In the genomic region with DNA sequence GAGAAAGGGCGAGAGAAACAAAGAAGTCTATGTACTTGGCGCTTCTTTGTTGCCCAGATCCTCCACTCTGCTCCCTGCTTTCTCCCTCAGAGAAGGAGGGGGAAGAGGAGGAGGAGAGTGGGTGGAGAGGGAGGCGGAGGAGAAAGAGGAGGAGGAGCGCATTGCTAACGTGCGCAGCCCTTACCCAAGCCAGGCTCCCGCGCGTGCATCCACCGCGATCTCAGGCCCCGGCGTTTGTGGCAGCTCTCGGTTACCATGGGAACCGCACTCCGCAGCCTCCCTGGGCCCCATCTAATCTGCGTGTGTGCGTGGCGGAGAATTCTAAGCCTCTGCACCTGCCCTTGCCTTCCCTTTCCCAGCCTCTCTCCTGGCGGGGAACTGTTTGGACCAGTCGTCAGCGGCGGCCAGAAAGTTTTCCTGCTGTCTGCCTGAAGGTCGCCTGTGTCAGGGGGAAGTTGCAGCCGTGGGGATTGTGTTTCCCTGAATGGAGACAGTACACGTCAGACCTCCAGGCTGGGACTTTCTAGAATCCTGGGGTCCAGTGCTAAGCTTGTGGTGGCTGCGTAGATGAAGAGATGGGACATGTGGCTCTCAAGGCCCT, we compare ENCODE assay signal across 9 cellular contexts. TPM values are rescaled to one million over a fixed set of nuclear protein-coding genes. Genes with fewer than 3 reads are reported as not detected.
DNase-seq lines count a peak whose midpoint lies in the region; ATAC-seq, FAIRE-seq and TF ChIP-seq lines count a peak whose summit lies in the region.
"Had no signal": no experiment of that assay in that cellular context is flagged by ENCODE, and none has a peak within 500 bp of the region (broad histone marks: within the 10 kb centered on the region; RNA-seq: fewer than 3 reads in every experiment).

TSS of gene ERICH6B (minus strand) at position 239 of the 601 bp plus-strand sequence. CDS start 18,734 bp downstream, outside the sequence.

- in situ Hi-C loops in K562 (cut with MboI): no loop called here

- H3K4me1 ChIP-seq in K562 (replicated peaks in 1 of 2; ENCODE audit: control insufficient read depth in 2 of 2, insufficient read depth in 2 of 2, low read length in 2 of 2): peaks cover 0 to 3% of the 10 kb centered on the region in 2 experiments; a peak in 1 of 5 replicates
- H3K4me1 ChIP-seq in upper lobe of left lung: peaks cover 0 to 9% (median 4%) of the 10 kb centered on the region in 4 donors
- H3K4me1 ChIP-seq in colonic mucosa: no peaks in the 10 kb centered on the region

- H3K9me1 ChIP-seq in K562 (ENCODE audit: control insufficient read depth, insufficient read depth, low read length): no peaks in the 10 kb centered on the region

- CTCF ChIA-PET in AG04449 (lab: Yijun Ruan, JAX): interaction anchor here (1.0 to 1.7 kb wide), 2 partner anchors 10 to 511 kb away, joined by 3 read pairs; no protein-coding TSS in a partner anchor
- CTCF ChIA-PET in K562 (lab: Yijun Ruan, JAX; ENCODE audit: low intra/inter-chr PET ratio): no interaction called here

- H3K4me3 ChIP-seq in AG04449 (ENCODE audit: low read depth, low read length) (peak within 1 kb of the TSS; percentile 20), K562 (no peak within 1 kb of the TSS), upper lobe of left lung (peak within 1 kb of the TSS in 2 of 4 donors; percentile 11 to 27), colonic mucosa (no peak within 1 kb of the TSS)

- no peaks in the 10 kb centered on the region for H3K36me3 ChIP-seq in K562 (ENCODE audit: control insufficient read depth, insufficient read depth, low read length)
- no peaks in the 10 kb centered on the region for H3K36me3 ChIP-seq in upper lobe of left lung
- H3K36me3 ChIP-seq in colonic mucosa: no peaks in the 10 kb centered on the region

- no peak for FAIRE-seq in K562 (lab: Jason Lieb, UNC)

- H3K79me2 ChIP-seq in K562 (ENCODE audit: control insufficient read depth, insufficient read depth, low read length): no peaks in the 10 kb centered on the region

- 1% methylated on average over 19 of the region's 27 CpGs for WGBS in K562 (ENCODE audit: insufficient coverage, low coverage, missing lambda C conversion rate)
- 10 to 14% methylated on average over 18 to 27 of the region's 27 CpGs for WGBS in upper lobe of left lung, 2 donors

- no peak within 1 kb of the TSS for H2AFZ ChIP-seq in K562 (ENCODE audit: low read depth, low read length)

- intact Hi-C loops in K562 (cut with micrococcal nuclease): no loop called here
- intact Hi-C loops in colonic mucosa (cut with DNase I): no loop called here

- H3K9me3 ChIP-seq in K562 (replicated peaks; ENCODE audit: control insufficient read depth, insufficient read depth, low read depth, low read length) (no peaks in the 10 kb centered on the region), upper lobe of left lung (no peaks in the 10 kb centered on the region), colonic mucosa (no peaks in the 10 kb centered on the region)

- BruUV-seq in K562 (replicated peaks; lab: Mats Ljungman, UMichigan): no TSS peak

- no peak for TF ChIP-seq RAD21 in K562 (CRISPR knock-in tag; conservative IDR thresholded peaks at IDR 0.05 in 1 of 2, IDR thresholded peaks at IDR 0.05 in 1 of 2)

- no peak within 1 kb of the TSS for H3K9ac ChIP-seq in K562 (ENCODE audit: insufficient read depth in 1 of 2, low read depth in 2 of 2, low read length in 2 of 2)
- no peak within 1 kb of the TSS for H3K9ac ChIP-seq in colonic mucosa (ENCODE audit: low read depth in 2 of 2, low read length in 2 of 2)

- POLR2A ChIA-PET in AG04449 (lab: Yijun Ruan, JAX) (no interaction called here), K562 (lab: Yijun Ruan, JAX) (interaction anchor here (0.6 kb wide), 1 partner anchor 18 kb away, joined by 3 read pairs; no protein-coding TSS in a partner anchor)

- H4K20me1 ChIP-seq in K562 (replicated peaks; ENCODE audit: control insufficient read depth, insufficient read depth, low read length): no peaks in the 10 kb centered on the region

- H3K27ac ChIP-seq in K562 (ENCODE audit: extremely low read depth, low read depth, low read length) (no peak within 1 kb of the TSS), upper lobe of left lung (no peak within 1 kb of the TSS), colonic mucosa (no peak within 1 kb of the TSS)

- no peak for DNase-seq in AG04449 (ENCODE audit: low read depth, low spot score)
- DNase-seq in MV-4-11 (lab: John Stamatoyannopoulos, UW): peak; percentile 36
- peak in 1 of 4 experiments; percentile 1 for DNase-seq in K562 (ENCODE audit: extremely low read depth in 1 of 4, low spot score in 3 of 4)
- peak; percentile 35 for DNase-seq in kidney tubule cell (ENCODE audit: low spot score)
- DNase-seq in upper lobe of left lung: peak in 1 of 2 donors; percentile 69
- no peak for DNase-seq in activated CD4-positive, CD25-positive, alpha-beta regulatory T cell treated with anti-CD3 and anti-CD28 coated beads, Interleukin-2, amount 50 U/mL, for 72 hours
- DNase-seq in A172 (ENCODE audit: low spot score): no peak
- no peak for DNase-seq in colonic mucosa

- H3K27me3 ChIP-seq in K562 (ENCODE audit: control insufficient read depth in 2 of 2, insufficient read depth in 2 of 2, low read length in 2 of 2) (peaks cover 3 to 8% of the 10 kb centered on the region in 2 experiments; a peak in 3 of 5 replicates), upper lobe of left lung (no peaks in the 10 kb centered on the region), colonic mucosa (no peaks in the 10 kb centered on the region)

- TF ChIP-seq EP300 in K562 (IDR thresholded peaks at IDR 0.05; ENCODE audit: low read length) (no peak), upper lobe of left lung (IDR thresholded peaks at IDR 0.05) (no peak)

- no peak for TF ChIP-seq POLR2A in K562 (conservative IDR thresholded peaks at IDR 0.05)
- TF ChIP-seq POLR2A in upper lobe of left lung (IDR thresholded peaks at IDR 0.05): no peak

- ATAC-seq in K562 (peak; percentile 66), upper lobe of left lung (ENCODE audit: low FRiP score in 2 of 2) (peak; percentile 31 to 49)

- no peak within 1 kb of the TSS for H3K4me2 ChIP-seq in K562 (ENCODE audit: insufficient read depth, low read length)

- TF ChIP-seq CTCF in AG04449 (IDR thresholded peaks at IDR 0.05; ENCODE audit: insufficient read depth, low read length, missing control alignments): no peak
- TF ChIP-seq CTCF in K562 (IDR thresholded peaks at IDR 0.05 in 2 of 3, conservative IDR thresholded peaks at IDR 0.05 in 1 of 3; ENCODE audit: insufficient read depth in 2 of 3, low read depth in 1 of 3, low read length in 3 of 3): no peak
- TF ChIP-seq CTCF in upper lobe of left lung (IDR thresholded peaks at IDR 0.05): no peak
- TF ChIP-seq CTCF in colonic mucosa (IDR thresholded peaks at IDR 0.05): no peak

TF ChIP-seq in K562, 482 proteins besides CTCF, POLR2A, EP300 and RAD21 (continues in another document):
- TF ChIP-seq, protein P1, sequence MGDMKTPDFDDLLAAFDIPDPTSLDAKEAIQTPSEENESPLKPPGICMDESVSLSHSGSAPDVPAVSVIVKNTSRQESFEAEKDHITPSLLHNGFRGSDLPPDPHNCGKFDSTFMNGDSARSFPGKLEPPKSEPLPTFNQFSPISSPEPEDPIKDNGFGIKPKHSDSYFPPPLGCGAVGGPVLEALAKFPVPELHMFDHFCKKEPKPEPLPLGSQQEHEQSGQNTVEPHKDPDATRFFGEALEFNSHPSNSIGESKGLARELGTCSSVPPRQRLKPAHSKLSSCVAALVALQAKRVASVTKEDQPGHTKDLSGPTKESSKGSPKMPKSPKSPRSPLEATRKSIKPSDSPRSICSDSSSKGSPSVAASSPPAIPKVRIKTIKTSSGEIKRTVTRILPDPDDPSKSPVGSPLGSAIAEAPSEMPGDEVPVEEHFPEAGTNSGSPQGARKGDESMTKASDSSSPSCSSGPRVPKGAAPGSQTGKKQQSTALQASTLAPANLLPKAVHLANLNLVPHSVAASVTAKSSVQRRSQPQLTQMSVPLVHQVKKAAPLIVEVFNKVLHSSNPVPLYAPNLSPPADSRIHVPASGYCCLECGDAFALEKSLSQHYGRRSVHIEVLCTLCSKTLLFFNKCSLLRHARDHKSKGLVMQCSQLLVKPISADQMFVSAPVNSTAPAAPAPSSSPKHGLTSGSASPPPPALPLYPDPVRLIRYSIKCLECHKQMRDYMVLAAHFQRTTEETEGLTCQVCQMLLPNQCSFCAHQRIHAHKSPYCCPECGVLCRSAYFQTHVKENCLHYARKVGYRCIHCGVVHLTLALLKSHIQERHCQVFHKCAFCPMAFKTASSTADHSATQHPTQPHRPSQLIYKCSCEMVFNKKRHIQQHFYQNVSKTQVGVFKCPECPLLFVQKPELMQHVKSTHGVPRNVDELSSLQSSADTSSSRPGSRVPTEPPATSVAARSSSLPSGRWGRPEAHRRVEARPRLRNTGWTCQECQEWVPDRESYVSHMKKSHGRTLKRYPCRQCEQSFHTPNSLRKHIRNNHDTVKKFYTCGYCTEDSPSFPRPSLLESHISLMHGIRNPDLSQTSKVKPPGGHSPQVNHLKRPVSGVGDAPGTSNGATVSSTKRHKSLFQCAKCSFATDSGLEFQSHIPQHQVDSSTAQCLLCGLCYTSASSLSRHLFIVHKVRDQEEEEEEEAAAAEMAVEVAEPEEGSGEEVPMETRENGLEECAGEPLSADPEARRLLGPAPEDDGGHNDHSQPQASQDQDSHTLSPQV (IDR thresholded peaks at IDR 0.05): no peak
- no peak for TF ChIP-seq NR1H2 (CRISPR knock-in tag; IDR thresholded peaks at IDR 0.05)
- TF ChIP-seq RFX1 (IDR thresholded peaks at IDR 0.05): peak; percentile 78
- TF ChIP-seq SMC3 (conservative IDR thresholded peaks at IDR 0.05; ENCODE audit: insufficient read depth, low read depth, low read length): no peak
- TF ChIP-seq KDM5B (IDR thresholded peaks at IDR 0.05; ENCODE audit: insufficient replicate concordance, low read depth, low read length): no peak

RNA-seq across cellular contexts. Expression of gene ERICH6B, which starts in this region (rescaled TPM):
- not detected in 2 replicates for total RNA-seq in K562 (2011; cell fraction: chromatin; rRNA removed; ENCODE audit: low replicate concordance)
- not detected in 2 replicates for total RNA-seq in K562 (2011; cell fraction: nucleolus; rRNA removed)
- not detected in 2 replicates for total RNA-seq in K562 (2011; cell fraction: nucleoplasm; rRNA removed)
- total RNA-seq in K562 (2014; rRNA removed) (not detected in 2 replicates), K562 (2014; rRNA removed; fragmentation: Illumina TruSeq; extraction: Trizol) (not detected in 2 replicates), K562 (2015; rRNA removed; fragmentation: Illumina TruSeq; extraction: Trizol) (not detected in 2 replicates), K562 (2021) (not detected in 2 replicates), upper lobe of left lung (not detected), colonic mucosa (not detected)
- polyA plus RNA-seq in K562 (2011; rRNA removed) (not detected in 2 replicates), K562 (2014; fragmentation: Illumina TruSeq; extraction: Trizol) (not detected in 2 replicates), K562 (2014; fragmentation: Nextera tagmentation; extraction: Ambion mirVana) (not detected), K562 (2014; rRNA removed) (not detected in 2 replicates)
- not detected in 2 replicates for polyA plus RNA-seq in K562 (2011; cell fraction: cytosol; rRNA removed)
- not detected in 2 replicates for polyA plus RNA-seq in K562 (2011; cell fraction: nucleus; rRNA removed)
- polyA plus RNA-seq in K562 (2012): 0.19 TPM in 1 of 2 replicates, not detected in the other
- polyA minus RNA-seq in K562 (2011; rRNA and poly(A)+ RNA removed): not detected in 2 replicates
- polyA minus RNA-seq in K562 (2011; cell fraction: cytosol; rRNA and poly(A)+ RNA removed): not detected in 2 replicates
- not detected in 2 replicates for polyA minus RNA-seq in K562 (2011; cell fraction: nucleus; rRNA and poly(A)+ RNA removed)
- not detected in 2 replicates for total RNA-seq in A172 (2014; rRNA removed; shearing (Covaris generic))
- total RNA-seq: lung microvascular endothelial cell had no signal

Comparison
In these comparisons a context has a peak if more than half of its experiments do, and no peak if none do; other contexts are left out.
1. Peak in ATAC-seq in K562; RNA of the gene not detected or under 1 TPM.
2. Peak in ATAC-seq in upper lobe of left lung; RNA of the gene not detected or under 1 TPM.
3. DNase-seq: peak in MV-4-11 (single experiment) and kidney tubule cell (single experiment); none in AG04449 (single experiment), activated CD4-positive, CD25-positive, alpha-beta regulatory T cell treated with anti-CD3 and anti-CD28 coated beads, Interleukin-2, amount 50 U/mL, for 72 hours (single experiment), A172 (single experiment) and colonic mucosa (single experiment).